ENCODE assay signal across 8 cellular contexts in the genomic region with DNA sequence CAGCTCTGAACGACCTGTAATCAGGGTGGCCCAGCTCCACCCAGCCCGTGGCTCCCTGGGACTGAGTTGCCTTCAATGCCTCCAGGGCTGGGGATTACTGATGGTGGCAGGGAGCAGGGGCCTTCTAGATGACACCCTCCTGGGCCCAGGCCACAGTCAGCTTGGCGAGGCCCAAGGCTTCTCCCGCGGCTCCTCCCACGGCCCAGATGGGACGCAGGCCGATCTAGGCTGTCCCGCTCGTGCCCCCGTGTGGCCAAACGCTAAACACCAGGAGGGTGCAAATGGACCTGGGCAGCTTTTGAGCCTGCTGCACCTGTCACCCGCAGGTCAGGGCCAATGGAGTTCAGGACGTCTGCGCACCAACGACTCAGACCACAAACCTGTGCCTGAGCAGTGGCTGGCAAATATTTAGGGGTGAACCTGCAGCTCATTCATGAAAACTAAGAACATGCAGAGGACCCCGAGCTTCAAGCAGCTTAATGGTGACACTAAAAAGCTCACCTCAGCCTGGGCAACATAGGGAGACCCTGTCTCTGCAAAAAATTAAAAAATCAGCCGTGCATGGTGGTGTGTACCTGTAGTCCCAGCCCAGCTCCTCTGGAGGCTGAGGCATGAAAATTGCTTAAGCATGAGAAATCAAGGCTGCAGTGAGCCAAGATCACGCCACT. TPM values are rescaled to one million over a fixed set of nuclear protein-coding genes. Genes with fewer than 3 reads are reported as not detected.
DNase-seq lines count a peak whose midpoint lies in the region; TF ChIP-seq lines count a peak whose summit lies in the region.

No MANE protein-coding gene starts in this region.

- H3K4me1 ChIP-seq in ovary (ENCODE audit: insufficient read depth): peaks cover 24% of the 10 kb centered on the region
- H3K4me1 ChIP-seq in tibial nerve: peaks cover 0 to 34% (median 15%) of the 10 kb centered on the region in 4 donors

- H3K27ac ChIP-seq in ovary: peak overlapping the region in 1 of 2 donors; percentile 44
- peak overlapping the region in 3 of 4 donors; percentile 40 to 65 (median 54) for H3K27ac ChIP-seq in tibial nerve

- H3K36me3 ChIP-seq in ovary (no peaks in the 10 kb centered on the region), tibial nerve (no peaks in the 10 kb centered on the region)

- TF ChIP-seq EP300 in ovary (IDR thresholded peaks at IDR 0.05): no peak
- peak in 1 of 2 donors; percentile 36 for TF ChIP-seq EP300 in tibial nerve (IDR thresholded peaks at IDR 0.05)

- H3K9me3 ChIP-seq in ovary (no peaks in the 10 kb centered on the region), tibial nerve (no peaks in the 10 kb centered on the region)

- intact Hi-C loops in ovary (cut with DNase I): loop anchor here (2.0 to 10.0 kb wide), 5 partner anchors 88 to 181 kb away; no protein-coding TSS in a partner anchor

- WGBS in ovary, 3 donors: 15 to 44% (median 18%) methylated on average over 9 to 19 of the region's 19 CpGs
- 14 to 16% methylated on average over 18 to 19 of the region's 19 CpGs for WGBS in tibial nerve, 2 donors

- TF ChIP-seq POLR2A in ovary (IDR thresholded peaks at IDR 0.05) (no peak), tibial nerve (IDR thresholded peaks at IDR 0.05) (no peak)

- peak; percentile 84 for TF ChIP-seq CTCF in LNCAP (IDR thresholded peaks at IDR 0.05)
- peak; percentile 78 to 90 (median 87) for TF ChIP-seq CTCF in ovary (IDR thresholded peaks at IDR 0.05)
- peak; percentile 83 to 95 (median 87) for TF ChIP-seq CTCF in tibial nerve (IDR thresholded peaks at IDR 0.05)

- DNase-seq in GM03348 (ENCODE audit: low spot score) (peak; percentile 94), GOT3 (lab: John Stamatoyannopoulos, UW) (peak; percentile 58), SK-N-DZ (ENCODE audit: low spot score) (peak; percentile 86), globus pallidus (ENCODE audit: low spot score) (peak; percentile 68), ovary (peak; percentile 87 to 93 (median 90)), tibial nerve (ENCODE audit: low spot score in 2 of 2) (peak; percentile 74 to 86)
- DNase-seq in activated naive CD4-positive, alpha-beta T cell (lab: John Stamatoyannopoulos, UW): peak; percentile 27 to 80 (median 66)

- H3K4me3 ChIP-seq in ovary (no peak overlapping the region), tibial nerve (no peak overlapping the region)

- H3K27me3 ChIP-seq in ovary (no peaks in the 10 kb centered on the region), tibial nerve (no peaks in the 10 kb centered on the region)

RNA-seq across cellular contexts. Expression of a gene that starts 43.2 kb away (rescaled TPM):
- polyA plus RNA-seq in SK-N-DZ (2014; cell fraction: cytosol; rRNA removed): 48.1 and 53.9 TPM in 2 replicates
- 26.5 and 30.3 TPM in 2 replicates for polyA plus RNA-seq in SK-N-DZ (2014; cell fraction: nucleus; rRNA removed)
- total RNA-seq in ovary (10 to 100 TPM; 17.9 to 45.6 (median 29.0) TPM), tibial nerve (10 to 100 TPM; 18.3 to 39.2 (median 32.3) TPM)
- polyA plus RNA-seq in ovary: 10 to 100 TPM; 15.0 to 23.2 TPM
